1 cellular context compared by ENCODE assay signal in the genomic region with DNA sequence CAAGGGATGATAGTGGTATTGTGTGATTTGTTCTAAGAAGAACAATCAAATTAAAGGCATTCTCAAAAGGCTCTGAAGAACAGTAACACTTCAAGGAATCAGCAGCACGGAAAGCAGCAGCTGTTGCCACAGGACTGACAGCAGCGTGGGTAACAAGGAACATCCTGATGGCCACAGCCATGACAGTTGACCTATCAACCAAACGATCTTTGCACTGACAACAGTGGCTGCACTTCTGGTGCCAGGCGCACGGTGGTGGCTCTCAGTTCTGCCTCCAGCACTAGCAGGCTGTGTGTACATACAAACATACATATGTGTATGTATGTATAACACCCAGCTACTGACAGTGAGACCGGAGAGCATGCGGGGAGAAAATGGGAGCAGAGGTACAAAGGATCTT.
TF ChIP-seq lines count a peak whose summit lies in the region.

No MANE protein-coding gene starts in this region.

TF ChIP-seq in H1, 55 proteins besides CTCF, POLR2A, EP300 and RAD21 (continued from another document):
- TF ChIP-seq SIN3A (conservative IDR thresholded peaks at IDR 0.05 in 1 of 2, IDR thresholded peaks at IDR 0.05 in 1 of 2; ENCODE audit: low read depth in 1 of 2, low read length in 2 of 2) (no peak), HDAC2 (IDR thresholded peaks at IDR 0.05; ENCODE audit: borderline replicate concordance in 1 of 2, low read depth in 2 of 2, low read length in 2 of 2) (no peak), CHD2 (IDR thresholded peaks at IDR 0.05; ENCODE audit: low read length) (no peak), SIRT6 (IDR thresholded peaks at IDR 0.05; ENCODE audit: low read length) (no peak), JUND (IDR thresholded peaks at IDR 0.05; ENCODE audit: low read length) (no peak), RXRA (IDR thresholded peaks at IDR 0.05; ENCODE audit: insufficient read depth, low read depth, low read length) (no peak), CBX8 (IDR thresholded peaks at IDR 0.05; ENCODE audit: borderline replicate concordance, low read depth, low read length) (no peak), GABPA (IDR thresholded peaks at IDR 0.05; ENCODE audit: borderline replicate concordance, insufficient read depth, low read length) (no peak), SP1 (IDR thresholded peaks at IDR 0.05; ENCODE audit: low read depth, low read length) (no peak), SP4 (IDR thresholded peaks at IDR 0.05; ENCODE audit: low read length) (no peak), SAP30 (IDR thresholded peaks at IDR 0.05; ENCODE audit: insufficient read depth, insufficient replicate concordance, low read length) (no peak), EZH2 (IDR thresholded peaks at IDR 0.05; ENCODE audit: low read depth, low read length, severe bottlenecking) (no peak), KDM5A (IDR thresholded peaks at IDR 0.05; ENCODE audit: low read length) (no peak), TEAD4 (IDR thresholded peaks at IDR 0.05; ENCODE audit: low read depth, low read length) (no peak)
- TF ChIP-seq, protein P1, sequence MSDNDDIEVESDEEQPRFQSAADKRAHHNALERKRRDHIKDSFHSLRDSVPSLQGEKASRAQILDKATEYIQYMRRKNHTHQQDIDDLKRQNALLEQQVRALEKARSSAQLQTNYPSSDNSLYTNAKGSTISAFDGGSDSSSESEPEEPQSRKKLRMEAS (IDR thresholded peaks at IDR 0.05) = no peak
- TF ChIP-seq, protein P2, sequence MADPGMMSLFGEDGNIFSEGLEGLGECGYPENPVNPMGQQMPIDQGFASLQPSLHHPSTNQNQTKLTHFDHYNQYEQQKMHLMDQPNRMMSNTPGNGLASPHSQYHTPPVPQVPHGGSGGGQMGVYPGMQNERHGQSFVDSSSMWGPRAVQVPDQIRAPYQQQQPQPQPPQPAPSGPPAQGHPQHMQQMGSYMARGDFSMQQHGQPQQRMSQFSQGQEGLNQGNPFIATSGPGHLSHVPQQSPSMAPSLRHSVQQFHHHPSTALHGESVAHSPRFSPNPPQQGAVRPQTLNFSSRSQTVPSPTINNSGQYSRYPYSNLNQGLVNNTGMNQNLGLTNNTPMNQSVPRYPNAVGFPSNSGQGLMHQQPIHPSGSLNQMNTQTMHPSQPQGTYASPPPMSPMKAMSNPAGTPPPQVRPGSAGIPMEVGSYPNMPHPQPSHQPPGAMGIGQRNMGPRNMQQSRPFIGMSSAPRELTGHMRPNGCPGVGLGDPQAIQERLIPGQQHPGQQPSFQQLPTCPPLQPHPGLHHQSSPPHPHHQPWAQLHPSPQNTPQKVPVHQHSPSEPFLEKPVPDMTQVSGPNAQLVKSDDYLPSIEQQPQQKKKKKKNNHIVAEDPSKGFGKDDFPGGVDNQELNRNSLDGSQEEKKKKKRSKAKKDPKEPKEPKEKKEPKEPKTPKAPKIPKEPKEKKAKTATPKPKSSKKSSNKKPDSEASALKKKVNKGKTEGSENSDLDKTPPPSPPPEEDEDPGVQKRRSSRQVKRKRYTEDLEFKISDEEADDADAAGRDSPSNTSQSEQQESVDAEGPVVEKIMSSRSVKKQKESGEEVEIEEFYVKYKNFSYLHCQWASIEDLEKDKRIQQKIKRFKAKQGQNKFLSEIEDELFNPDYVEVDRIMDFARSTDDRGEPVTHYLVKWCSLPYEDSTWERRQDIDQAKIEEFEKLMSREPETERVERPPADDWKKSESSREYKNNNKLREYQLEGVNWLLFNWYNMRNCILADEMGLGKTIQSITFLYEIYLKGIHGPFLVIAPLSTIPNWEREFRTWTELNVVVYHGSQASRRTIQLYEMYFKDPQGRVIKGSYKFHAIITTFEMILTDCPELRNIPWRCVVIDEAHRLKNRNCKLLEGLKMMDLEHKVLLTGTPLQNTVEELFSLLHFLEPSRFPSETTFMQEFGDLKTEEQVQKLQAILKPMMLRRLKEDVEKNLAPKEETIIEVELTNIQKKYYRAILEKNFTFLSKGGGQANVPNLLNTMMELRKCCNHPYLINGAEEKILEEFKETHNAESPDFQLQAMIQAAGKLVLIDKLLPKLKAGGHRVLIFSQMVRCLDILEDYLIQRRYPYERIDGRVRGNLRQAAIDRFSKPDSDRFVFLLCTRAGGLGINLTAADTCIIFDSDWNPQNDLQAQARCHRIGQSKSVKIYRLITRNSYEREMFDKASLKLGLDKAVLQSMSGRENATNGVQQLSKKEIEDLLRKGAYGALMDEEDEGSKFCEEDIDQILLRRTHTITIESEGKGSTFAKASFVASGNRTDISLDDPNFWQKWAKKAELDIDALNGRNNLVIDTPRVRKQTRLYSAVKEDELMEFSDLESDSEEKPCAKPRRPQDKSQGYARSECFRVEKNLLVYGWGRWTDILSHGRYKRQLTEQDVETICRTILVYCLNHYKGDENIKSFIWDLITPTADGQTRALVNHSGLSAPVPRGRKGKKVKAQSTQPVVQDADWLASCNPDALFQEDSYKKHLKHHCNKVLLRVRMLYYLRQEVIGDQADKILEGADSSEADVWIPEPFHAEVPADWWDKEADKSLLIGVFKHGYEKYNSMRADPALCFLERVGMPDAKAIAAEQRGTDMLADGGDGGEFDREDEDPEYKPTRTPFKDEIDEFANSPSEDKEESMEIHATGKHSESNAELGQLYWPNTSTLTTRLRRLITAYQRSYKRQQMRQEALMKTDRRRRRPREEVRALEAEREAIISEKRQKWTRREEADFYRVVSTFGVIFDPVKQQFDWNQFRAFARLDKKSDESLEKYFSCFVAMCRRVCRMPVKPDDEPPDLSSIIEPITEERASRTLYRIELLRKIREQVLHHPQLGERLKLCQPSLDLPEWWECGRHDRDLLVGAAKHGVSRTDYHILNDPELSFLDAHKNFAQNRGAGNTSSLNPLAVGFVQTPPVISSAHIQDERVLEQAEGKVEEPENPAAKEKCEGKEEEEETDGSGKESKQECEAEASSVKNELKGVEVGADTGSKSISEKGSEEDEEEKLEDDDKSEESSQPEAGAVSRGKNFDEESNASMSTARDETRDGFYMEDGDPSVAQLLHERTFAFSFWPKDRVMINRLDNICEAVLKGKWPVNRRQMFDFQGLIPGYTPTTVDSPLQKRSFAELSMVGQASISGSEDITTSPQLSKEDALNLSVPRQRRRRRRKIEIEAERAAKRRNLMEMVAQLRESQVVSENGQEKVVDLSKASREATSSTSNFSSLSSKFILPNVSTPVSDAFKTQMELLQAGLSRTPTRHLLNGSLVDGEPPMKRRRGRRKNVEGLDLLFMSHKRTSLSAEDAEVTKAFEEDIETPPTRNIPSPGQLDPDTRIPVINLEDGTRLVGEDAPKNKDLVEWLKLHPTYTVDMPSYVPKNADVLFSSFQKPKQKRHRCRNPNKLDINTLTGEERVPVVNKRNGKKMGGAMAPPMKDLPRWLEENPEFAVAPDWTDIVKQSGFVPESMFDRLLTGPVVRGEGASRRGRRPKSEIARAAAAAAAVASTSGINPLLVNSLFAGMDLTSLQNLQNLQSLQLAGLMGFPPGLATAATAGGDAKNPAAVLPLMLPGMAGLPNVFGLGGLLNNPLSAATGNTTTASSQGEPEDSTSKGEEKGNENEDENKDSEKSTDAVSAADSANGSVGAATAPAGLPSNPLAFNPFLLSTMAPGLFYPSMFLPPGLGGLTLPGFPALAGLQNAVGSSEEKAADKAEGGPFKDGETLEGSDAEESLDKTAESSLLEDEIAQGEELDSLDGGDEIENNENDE (IDR thresholded peaks at IDR 0.05; ENCODE audit: insufficient replicate concordance, low read length) = no peak
